13 cellular contexts compared by ENCODE assay signal in the genomic region with DNA sequence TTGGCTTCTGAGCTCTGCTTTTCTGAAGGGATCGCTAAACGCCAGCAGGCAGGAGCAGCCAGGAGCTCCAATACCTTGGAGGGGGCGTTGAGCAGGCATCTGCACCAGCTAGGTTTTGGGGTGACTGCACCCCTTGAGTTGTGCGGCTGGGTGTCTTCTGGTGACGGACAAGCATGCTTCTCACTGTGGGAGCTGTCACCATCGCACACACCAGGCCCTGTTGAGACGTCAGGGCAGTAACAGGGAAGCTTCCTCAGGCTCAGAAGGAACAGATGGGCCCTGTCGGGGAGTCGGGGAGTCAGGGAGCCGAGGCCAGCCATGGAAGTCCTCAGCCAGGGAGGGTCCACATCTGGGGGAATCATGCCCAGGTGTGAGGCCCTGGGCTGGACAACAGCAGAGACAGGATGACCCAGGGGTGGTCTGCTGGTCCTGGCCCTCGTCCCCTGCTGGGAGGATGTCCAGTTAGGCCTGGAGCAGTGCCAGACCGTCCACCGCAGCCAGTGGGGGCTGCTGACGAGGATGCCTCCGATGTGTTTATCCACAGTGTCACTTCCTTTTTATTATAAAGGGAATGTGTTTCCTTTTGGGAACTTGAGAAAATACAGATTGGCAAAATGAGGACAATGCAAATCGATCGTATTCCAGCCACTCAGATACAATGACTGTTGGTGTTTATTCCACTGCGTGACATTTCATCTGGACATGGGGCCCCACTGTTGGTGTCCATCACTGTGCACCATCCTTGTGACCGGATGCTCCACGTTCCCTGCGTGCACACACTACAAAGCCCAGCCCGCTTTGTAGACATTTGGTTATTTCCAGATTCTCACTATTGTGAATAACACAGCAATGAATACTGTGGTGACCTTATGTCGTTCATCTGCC. TPM values are rescaled to one million over a fixed set of nuclear protein-coding genes. Genes with fewer than 3 reads are reported as not detected.
A peak's percentile ranks its signal among the peaks of the same experiment; 100 is the strongest.
DNase-seq lines count a peak whose midpoint lies in the region; ATAC-seq, FAIRE-seq and TF ChIP-seq lines count a peak whose summit lies in the region.
"Had no signal": no experiment of that assay in that cellular context is flagged by ENCODE, and none has a peak within 500 bp of the region (broad histone marks: within the 10 kb centered on the region; RNA-seq: fewer than 3 reads in every experiment).

No MANE protein-coding gene starts in this region.

- H4K20me1 ChIP-seq in IMR-90 (ENCODE audit: insufficient read depth, low read length) (no peaks in the 10 kb centered on the region; the same call in 1 of the 2 replicates), HepG2 (ENCODE audit: insufficient read depth, low read length) (no peaks in the 10 kb centered on the region)

- peak overlapping the region; percentile 68 for H2AK9ac ChIP-seq in IMR-90 (replicated peaks; ENCODE audit: low read depth, low read length, poor library complexity)

- CTCF ChIA-PET in IMR-90 (lab: Yijun Ruan, JAX) = no interaction called here
- CTCF ChIA-PET in HepG2 (lab: Yijun Ruan, JAX; ENCODE audit: low intra/inter-chr PET ratio, low total read pairs) = no interaction called here

- 0 out of 2 replicates have a peak overlapping the region, but pooled peaks have one; percentile 14 for H3K18ac ChIP-seq in IMR-90 (ENCODE audit: low read depth, low read length)

- TF ChIP-seq EP300 in HepG2 (IDR thresholded peaks at IDR 0.05; ENCODE audit: low read depth in 2 of 2, low read length in 2 of 2) = no peak
- TF ChIP-seq EP300 in HepG2 (CRISPR knock-in tag; IDR thresholded peaks at IDR 0.05; ENCODE audit: borderline replicate concordance) = no peak

- H3K4me2 ChIP-seq in IMR-90 (ENCODE audit: low read depth, low read length) = no peak overlapping the region
- no peak overlapping the region for H3K4me2 ChIP-seq in HepG2 (ENCODE audit: low read depth, low read length)

- peak overlapping the region; percentile 98 for H2BK15ac ChIP-seq in IMR-90 (ENCODE audit: low read depth, low read length)

- H3K4me1 Mint-ChIP-seq in brain = peaks cover 64% of the 10 kb centered on the region

- 0 out of 2 replicates have a peak overlapping the region, but pooled peaks have one; percentile 4 for H3K23ac ChIP-seq in IMR-90 (ENCODE audit: low read depth, low read length)

- H3K79me2 ChIP-seq in HepG2 (ENCODE audit: insufficient read depth, low read length) = no peaks in the 10 kb centered on the region

- no peak for ATAC-seq in IMR-90 (ENCODE audit: low read depth)
- ATAC-seq in HepG2 = no peak
- peak; percentile 8 for ATAC-seq in sciatic nerve
- ATAC-seq in GM21528 (IDR thresholded peaks at IDR 0.05; ENCODE audit: low FRiP score, unreplicated experiment) = no peak
- ATAC-seq: stimulated activated naive CD8-positive, alpha-beta T cell treated with anti-CD3 and anti-CD28 coated beads, Interleukin-15, amount 100 ng/mL, for 72 hours had no signal

- POLR2A ChIA-PET in IMR-90 (lab: Charles Lee; ENCODE audit: unreplicated experiment) (no interaction called here), HepG2 (lab: Yijun Ruan, JAX) (interaction anchor here (1.0 to 7.0 kb wide), 2 partner anchors 15 to 32 kb away, joined by 3 to 141 read pairs; no protein-coding TSS in a partner anchor)

- peak overlapping the region; percentile 34 to 81 for H4K8ac ChIP-seq in IMR-90 (ENCODE audit: low read depth in 2 of 2, low read length in 2 of 2)

- TF ChIP-seq CTCF in IMR-90 (conservative IDR thresholded peaks at IDR 0.05; ENCODE audit: low read depth, low read length) (no peak), brain (conservative IDR thresholded peaks at IDR 0.05) (no peak), HepG2 (CRISPR knock-in tag; IDR thresholded peaks at IDR 0.05) (no peak), GM13977 (IDR thresholded peaks at IDR 0.05; ENCODE audit: extremely low read depth, insufficient read depth, missing control alignments) (no peak)

- peaks cover 0 to 13% of the 10 kb centered on the region in 2 experiments; a peak in 2 of 4 replicates for H3K79me1 ChIP-seq in IMR-90 (ENCODE audit: low read depth in 1 of 2, low read length in 2 of 2)

- H3K9me1 ChIP-seq in IMR-90 (ENCODE audit: insufficient read depth, low read length) = peaks cover 15% of the 10 kb centered on the region

- H3K4me1 ChIP-seq in IMR-90 (ENCODE audit: control insufficient read depth, insufficient read depth, low read length) = peaks cover 20% of the 10 kb centered on the region
- peaks cover 77% of the 10 kb centered on the region for H3K4me1 ChIP-seq in HepG2 (ENCODE audit: insufficient read depth, low read length)

- 0 out of 2 replicates have a peak overlapping the region, but pooled peaks have one; percentile 18 for H4K5ac ChIP-seq in IMR-90 (ENCODE audit: low read depth, low read length)

- H3K27me3 Mint-ChIP-seq in brain = peaks cover 25% of the 10 kb centered on the region

- peak overlapping the region; percentile 36 for H2AFZ ChIP-seq in IMR-90 (replicated peaks; ENCODE audit: low read length, poor library complexity)
- no peak overlapping the region for H2AFZ ChIP-seq in HepG2 (ENCODE audit: low read length)

- no TSS peak for BruUV-seq in IMR-90 (replicated peaks; lab: Mats Ljungman, UMichigan)
- no TSS peak for BruUV-seq in HepG2 (replicated peaks; lab: Mats Ljungman, UMichigan)

- H3K4ac ChIP-seq in IMR-90 (ENCODE audit: low read depth, low read length) = peak overlapping the region; percentile 92

- H3K9ac ChIP-seq in IMR-90 (ENCODE audit: low read depth, low read length) (no peak overlapping the region), HepG2 (ENCODE audit: insufficient read depth, low read depth, low read length) (no peak overlapping the region)

- dilution Hi-C loops in IMR-90 (cut with HindIII; ENCODE audit: low sequenced_read_pairs, unreplicated experiment) = no loop called here

- peak overlapping the region; percentile 61; the same call in 1 of the 2 replicates for H3K14ac ChIP-seq in IMR-90 (replicated peaks; ENCODE audit: low read depth, low read length)

- in situ Hi-C loops in IMR-90 (cut with MboI; ENCODE audit: low sequenced_read_pairs) (no loop called here), HepG2 (cut with HindIII; ENCODE audit: extremely low pct_ligation_motif_present, low pct_unique_long_range_greater_than_20kb) (no loop called here), GM13977 (cut with MboI; ENCODE audit: low pct_unique_long_range_greater_than_20kb, low sequenced_read_pairs, unreplicated experiment) (no loop called here)

- H3K36me3 ChIP-seq in IMR-90 (ENCODE audit: control insufficient read depth, insufficient read depth, low read length) = no peaks in the 10 kb centered on the region
- no peaks in the 10 kb centered on the region for H3K36me3 ChIP-seq in HepG2 (replicated peaks in 1 of 2; ENCODE audit: control insufficient read depth in 1 of 2, insufficient read depth in 2 of 2, low read length in 2 of 2)

- H3K27ac ChIP-seq in IMR-90 (ENCODE audit: insufficient read depth, low read length) = no peak overlapping the region; the same call in 1 of the 2 replicates
- no peak overlapping the region for H3K27ac ChIP-seq in HepG2 (ENCODE audit: extremely low read length, insufficient read depth, low read length)
- H3K27ac ChIP-seq: dorsolateral prefrontal cortex, VCaP had no signal

- H3K9me3 Mint-ChIP-seq in brain = peaks cover 0 to 5% (median 2%) of the 10 kb centered on the region in 5 experiments
- H3K9me3 Mint-ChIP-seq: stimulated activated naive CD8-positive, alpha-beta T cell treated with anti-CD3 and anti-CD28 coated beads, Interleukin-15, amount 100 ng/mL, for 72 hours had no signal

- peak overlapping the region; percentile 90 for H2AK5ac ChIP-seq in IMR-90 (ENCODE audit: low read depth, low read length)

- intact Hi-C loops in IMR-90 (cut with micrococcal nuclease) = no loop called here
- intact Hi-C loops in HepG2 (cut with micrococcal nuclease; ENCODE audit: unreplicated experiment) = loop anchor here (10.0 kb wide), 1 partner anchor 58 kb away; a partner anchor contains a TSS
- intact Hi-C loops in sciatic nerve (cut with DNase I) = no loop called here

- peak overlapping the region; percentile 30 for H2BK20ac ChIP-seq in IMR-90 (ENCODE audit: low read depth, low read length)

- H3K4me3 ChIP-seq in IMR-90 (ENCODE audit: insufficient read depth, low read depth, low read length) = no peak overlapping the region
- H3K4me3 ChIP-seq in HepG2 (replicated peaks in 1 of 3; ENCODE audit: insufficient read depth in 1 of 3, low read depth in 2 of 3, low read length in 3 of 3) = no peak overlapping the region
- H3K4me3 ChIP-seq: dorsolateral prefrontal cortex had no signal

- TF ChIP-seq RAD21 in IMR-90 (IDR thresholded peaks at IDR 0.05; ENCODE audit: low read length) = no peak
- no peak for TF ChIP-seq RAD21 in HepG2 (CRISPR knock-in tag; IDR thresholded peaks at IDR 0.05)

- peak overlapping the region; percentile 22 for H2BK5ac ChIP-seq in IMR-90 (ENCODE audit: low read depth, low read length, poor library complexity, severe bottlenecking)

- peak overlapping the region; percentile 78 for H2BK120ac ChIP-seq in IMR-90 (ENCODE audit: low read depth, low read length)

- no peak overlapping the region for H3K56ac ChIP-seq in IMR-90 (ENCODE audit: extremely low read depth, insufficient read depth, low read length)

- DNase-seq in IMR-90 = no peak
- no peak for DNase-seq in HepG2 (ENCODE audit: low spot score)
- peak; percentile 48 for DNase-seq in sciatic nerve (ENCODE audit: low spot score)
- DNase-seq in amygdala (lab: John Stamatoyannopoulos, UW) = no peak
- DNase-seq in GM13977 (ENCODE audit: low spot score) = no peak
- DNase-seq: CD4-positive, alpha-beta memory T cell; GOT3; NCI-H1930; stimulated activated naive CD8-positive, alpha-beta T cell treated with anti-CD3 and anti-CD28 coated beads, Interleukin-15, amount 100 ng/mL, for 72 hours had no signal

- TF ChIP-seq POLR2A in IMR-90 (IDR thresholded peaks at IDR 0.05; ENCODE audit: low read depth, low read length) (no peak), HepG2 (IDR thresholded peaks at IDR 0.05; ENCODE audit: insufficient read depth in 1 of 2, low read depth in 2 of 2, low read length in 2 of 2) (no peak)

- H3K27me3 ChIP-seq in IMR-90 (ENCODE audit: control insufficient read depth, insufficient read depth, low read length) = no peaks in the 10 kb centered on the region
- peaks cover 0 to 16% of the 10 kb centered on the region in 2 experiments; a peak in 1 of 5 replicates for H3K27me3 ChIP-seq in HepG2 (ENCODE audit: control insufficient read depth in 1 of 2, insufficient read depth in 2 of 2, low read length in 2 of 2)

- H3K36me3 Mint-ChIP-seq in brain = no peaks in the 10 kb centered on the region
- H3K36me3 Mint-ChIP-seq: CD4-positive, alpha-beta memory T cell had no signal

- H3K9me3 ChIP-seq in IMR-90 (ENCODE audit: control insufficient read depth, insufficient read depth, low read length) (no peaks in the 10 kb centered on the region), HepG2 (ENCODE audit: low read length) (no peaks in the 10 kb centered on the region)

- FAIRE-seq in HepG2 (lab: Jason Lieb, UNC) = no peak

- H3K4me3 Mint-ChIP-seq in brain = peak overlapping the region in 2 of 5 experiments; percentile 57 to 73

- H4K91ac ChIP-seq in IMR-90 (ENCODE audit: insufficient read depth, low read depth, low read length) = peak overlapping the region; percentile 81

- 57% methylated on average over 9 of the region's 23 CpGs; no CpG with 5 or more reads in 1 of the 2 experiments for WGBS in IMR-90 (ENCODE audit: extremely low coverage in 2 of 2, insufficient read length in 1 of 2), 2 experiments
- WGBS in HepG2 (ENCODE audit: low lambda C conversion rate) = 61% methylated on average over 21 of the region's 23 CpGs

- H3K27ac Mint-ChIP-seq in brain = peak overlapping the region in 3 of 5 experiments; percentile 44 to 72 (median 72)

RNA-seq across cellular contexts. Expression of a gene that starts 57.6 kb away (rescaled TPM):
- total RNA-seq in IMR-90 (2012; rRNA removed) = 39.7 and 39.8 TPM in 2 replicates
- 45.5 and 47.3 TPM in 2 replicates for polyA plus RNA-seq in IMR-90 (2012; rRNA removed)
- 18.2 and 29.3 TPM in 2 replicates for polyA plus RNA-seq in IMR-90 (2012; cell fraction: cytosol; rRNA removed)
- polyA plus RNA-seq in IMR-90 (2012; cell fraction: nucleus; rRNA removed; ENCODE audit: low replicate concordance) = 152 and 210 TPM in 2 replicates
- polyA plus RNA-seq in brain (ENCODE audit: insufficient read depth, low read depth, low replicate concordance) = 10.9 TPM
- 9.2 and 10.0 TPM in 2 replicates for total RNA-seq in HepG2 (2016; rRNA removed; fragmentation: Illumina TruSeq; extraction: Trizol)
- total RNA-seq in HepG2 (2016; cell fraction: cytosol; rRNA removed; fragmentation: Illumina TruSeq; extraction: Trizol; ENCODE audit: low read depth) = 28.7 and 30.2 TPM in 2 replicates
- 7.9 and 11.7 TPM in 2 replicates for total RNA-seq in HepG2 (2016; cell fraction: insoluble cytoplasmic fraction; rRNA removed; fragmentation: Illumina TruSeq; extraction: Trizol)
- total RNA-seq in HepG2 (2016; cell fraction: membrane; rRNA removed; fragmentation: Illumina TruSeq; extraction: Trizol) = 20.0 and 20.9 TPM in 2 replicates
- 8.5 and 10.4 TPM in 2 replicates for total RNA-seq in HepG2 (2016; cell fraction: nucleus; rRNA removed; fragmentation: Illumina TruSeq; extraction: Trizol)
- 6.6 and 7.1 TPM in 2 replicates for polyA plus RNA-seq in HepG2 (2011; rRNA removed)
- polyA plus RNA-seq in HepG2 (2011; cell fraction: cytosol; rRNA removed) = 4.2 and 4.4 TPM in 2 replicates
- 22.2 and 26.9 TPM in 2 replicates for polyA plus RNA-seq in HepG2 (2011; cell fraction: nucleus; rRNA removed)
- 5.3 and 7.8 TPM in 2 replicates for polyA plus RNA-seq in HepG2 (2012)
- 5.5 and 7.0 TPM in 2 replicates for polyA plus RNA-seq in HepG2 (2016; cell fraction: cytosol; fragmentation: Illumina TruSeq; extraction: Trizol; ENCODE audit: low read depth)
- polyA plus RNA-seq in HepG2 (2016; cell fraction: insoluble cytoplasmic fraction; fragmentation: Illumina TruSeq; extraction: Trizol; ENCODE audit: low read depth) = 6.8 and 8.6 TPM in 2 replicates
- 6.8 and 9.8 TPM in 2 replicates for polyA plus RNA-seq in HepG2 (2016; cell fraction: membrane; fragmentation: Illumina TruSeq; extraction: Trizol; ENCODE audit: low read depth)
- polyA plus RNA-seq in HepG2 (2016; cell fraction: nucleus; fragmentation: Illumina TruSeq; extraction: Trizol; ENCODE audit: insufficient read depth, low read depth) = 23.5 and 27.1 TPM in 2 replicates
- 15.4 and 123 TPM in 2 replicates for polyA minus RNA-seq in HepG2 (2011; rRNA and poly(A)+ RNA removed; ENCODE audit: low replicate concordance)
- 7.9 and 8.5 TPM in 2 replicates for polyA minus RNA-seq in HepG2 (2011; cell fraction: cytosol; rRNA and poly(A)+ RNA removed)
- polyA minus RNA-seq in HepG2 (2011; cell fraction: nucleus; rRNA and poly(A)+ RNA removed) = 16.2 and 17.0 TPM in 2 replicates
- total RNA-seq in sciatic nerve = 35.0 TPM
